In the genomic region with DNA sequence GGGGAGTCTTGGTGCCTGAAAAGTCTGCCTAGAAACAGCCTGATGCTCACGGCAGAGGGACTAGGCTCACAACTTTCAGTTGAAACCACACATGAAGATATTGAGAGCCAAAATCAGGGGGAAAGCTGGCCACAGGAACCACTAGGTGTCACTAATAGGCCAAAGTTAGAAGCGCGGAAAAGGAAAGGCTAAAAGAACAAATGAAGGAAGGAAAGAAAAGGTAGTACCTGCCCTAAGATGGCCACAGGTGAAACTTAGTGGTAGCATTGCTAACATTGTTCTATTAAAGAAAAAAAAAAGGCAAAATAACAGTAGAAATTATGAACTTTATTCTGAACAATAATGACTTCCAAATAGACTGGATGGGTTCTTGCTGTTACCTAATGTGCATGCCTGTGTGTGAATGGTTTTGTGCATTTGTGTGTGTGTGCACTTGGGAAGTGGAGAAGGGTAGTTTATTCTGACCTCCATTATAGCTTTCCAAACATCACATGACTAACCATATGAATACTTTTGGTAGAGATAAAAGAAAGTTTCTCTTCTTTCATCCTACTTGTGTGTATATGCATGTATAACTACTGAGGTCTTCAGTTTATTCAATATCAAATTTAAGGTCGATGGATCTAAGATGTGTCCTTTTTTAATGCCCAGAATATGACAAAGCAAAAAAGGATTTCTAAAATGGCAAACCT, we compare ENCODE assay signal across 8 cellular contexts. TPM values are rescaled to one million over a fixed set of nuclear protein-coding genes. Genes with fewer than 3 reads are reported as not detected.
DNase-seq lines count a peak whose midpoint lies in the region; ATAC-seq and TF ChIP-seq lines count a peak whose summit lies in the region.

No MANE protein-coding gene starts in this region.

- peak; percentile 36 for ATAC-seq in HG02798 (IDR thresholded peaks at IDR 0.05; ENCODE audit: poor library complexity, unreplicated experiment)
- ATAC-seq in GM19455 (IDR thresholded peaks at IDR 0.05; ENCODE audit: unreplicated experiment), result no peak

- peak; percentile 83 for TF ChIP-seq CTCF in AG09319 (IDR thresholded peaks at IDR 0.05; ENCODE audit: low read depth, low read length)
- peak; percentile 66 for TF ChIP-seq CTCF in GM12874 (IDR thresholded peaks at IDR 0.05; ENCODE audit: insufficient read depth, low read depth, low read length)
- peak; percentile 97 for TF ChIP-seq CTCF in VCaP (conservative IDR thresholded peaks at IDR 0.05)

- DNase-seq in AG09319 (ENCODE audit: extremely low read depth, low read depth), result no peak
- DNase-seq in NCI-H1417 treated with DMSO at 0.1 percent for 48 hours (lab: John Stamatoyannopoulos, UW), result peak; percentile 6
- peak; percentile 73 for DNase-seq in dedifferentiated amniotic fluid mesenchymal stem cell (ENCODE audit: extremely low spot score)
- peak; percentile 73 for DNase-seq in myocyte (ENCODE audit: low read depth)

- H3K27ac ChIP-seq in VCaP, result peak overlapping the region; percentile 69

RNA-seq across cellular contexts. Expression of a gene that starts 2.1 kb away (rescaled TPM):
- 1.2 and 1.9 TPM in 2 replicates for total RNA-seq in myocyte
- 2.2 TPM for polyA plus RNA-seq in myocyte (2012)

RNA-seq across cellular contexts. Expression of a gene that starts 24.6 kb away (rescaled TPM):
- total RNA-seq in myocyte, result 0.31 and 0.53 TPM in 2 replicates
- 0.24 TPM for polyA plus RNA-seq in myocyte (2012)

RNA-seq across cellular contexts. Expression of a gene that starts 38.3 kb away (rescaled TPM):
- 1.4 and 1.7 TPM in 2 replicates for total RNA-seq in myocyte
- 1.1 TPM for polyA plus RNA-seq in myocyte (2012)
